Comparison of ENCODE assay signal across 8 cellular contexts in genomic region chr1:116375884-116376733, GRCh38. TPM values are rescaled to one million over a fixed set of nuclear protein-coding genes. Genes with fewer than 3 reads are reported as not detected.
DNase-seq lines count a peak whose midpoint lies in the region; TF ChIP-seq lines count a peak whose summit lies in the region.

No MANE protein-coding gene starts in this region.

- peaks cover 71% of the 10 kb centered on the region for H3K4me1 ChIP-seq in HUES6 (ENCODE audit: control insufficient read depth, insufficient read depth, low read length)
- H3K4me1 ChIP-seq in muscle layer of duodenum (ENCODE audit: control insufficient read depth in 1 of 2, insufficient read depth in 2 of 2, low read length in 2 of 2): peaks cover 30 to 32% of the 10 kb centered on the region in 2 donors

- peak overlapping the region; percentile 98 for H3K4me3 Mint-ChIP-seq in activated CD4-positive, alpha-beta T cell treated with anti-CD3 and anti-CD28 coated beads, Interleukin-2, amount 10 ng/mL, durations not matched to agents 7 days and 5 days

- no peaks in the 10 kb centered on the region for H3K36me3 ChIP-seq in BJ (ENCODE audit: control insufficient read depth, insufficient read depth, low read length)
- no peaks in the 10 kb centered on the region for H3K36me3 ChIP-seq in HUES6 (ENCODE audit: control insufficient read depth, insufficient read depth, low read length)
- H3K36me3 ChIP-seq in muscle layer of duodenum (ENCODE audit: control insufficient read depth in 1 of 2, insufficient read depth in 2 of 2, low read length in 2 of 2): peaks cover 0 to 13% of the 10 kb centered on the region in 2 donors

- POLR2A ChIA-PET in BJ (lab: Charles Lee): interaction anchor here (0.6 kb wide), 1 partner anchor 10 kb away, joined by 5 read pairs; no protein-coding TSS in a partner anchor
- POLR2A ChIA-PET in activated CD4-positive, alpha-beta T cell treated with anti-CD3 and anti-CD28 coated beads, Interleukin-2, amount 10 ng/mL, durations not matched to agents 7 days and 5 days (lab: Charles Lee): no interaction called here

- H3K9me3 ChIP-seq in HUES6 (ENCODE audit: control insufficient read depth, insufficient read depth, low read depth, low read length) (no peaks in the 10 kb centered on the region), muscle layer of duodenum (ENCODE audit: control insufficient read depth in 1 of 2, low read length in 2 of 2) (no peaks in the 10 kb centered on the region)

- H3K4me3 ChIP-seq in BJ (ENCODE audit: low read depth, low read length): no peak overlapping the region
- peak overlapping the region; percentile 96; the same call in 1 of the 2 replicates for H3K4me3 ChIP-seq in HUES6 (ENCODE audit: low read depth, low read length)
- peak overlapping the region; percentile 92 for H3K4me3 ChIP-seq in epithelial cell of proximal tubule (ENCODE audit: low read depth, low read length)
- H3K4me3 ChIP-seq in muscle layer of duodenum (ENCODE audit: low read depth in 1 of 2, low read length in 2 of 2): peak overlapping the region; percentile 80 to 89

- H3K27me3 ChIP-seq in BJ (ENCODE audit: control insufficient read depth, insufficient read depth, low read length) (no peaks in the 10 kb centered on the region), HUES6 (ENCODE audit: control insufficient read depth, insufficient read depth, low read length) (peaks cover 11% of the 10 kb centered on the region), muscle layer of duodenum (ENCODE audit: low read depth, low read length) (no peaks in the 10 kb centered on the region)

- no peak overlapping the region for H3K9ac ChIP-seq in HUES6 (ENCODE audit: low read length)

- no peaks in the 10 kb centered on the region for H3K9me3 Mint-ChIP-seq in activated CD4-positive, alpha-beta T cell treated with anti-CD3 and anti-CD28 coated beads, Interleukin-2, amount 10 ng/mL, durations not matched to agents 7 days and 5 days

- CTCF ChIA-PET in BJ (lab: Yijun Ruan, JAX): interaction anchor here (0.6 to 3.0 kb wide), 6 partner anchors 12 to 1595 kb away, joined by 3 to 12 read pairs (median 3); no protein-coding TSS in a partner anchor
- CTCF ChIA-PET in activated CD4-positive, alpha-beta T cell treated with anti-CD3 and anti-CD28 coated beads, Interleukin-2, amount 10 ng/mL, durations not matched to agents 7 days and 5 days (lab: Charles Lee): interaction anchor here (0.9 to 2.2 kb wide), 7 partner anchors 8 to 208 kb away, joined by 3 to 5 read pairs (median 4); no protein-coding TSS in a partner anchor

- peak overlapping the region; percentile 92 for H3K27ac Mint-ChIP-seq in activated CD4-positive, alpha-beta T cell treated with anti-CD3 and anti-CD28 coated beads, Interleukin-2, amount 10 ng/mL, durations not matched to agents 7 days and 5 days

- H3K27me3 Mint-ChIP-seq in activated CD4-positive, alpha-beta T cell treated with anti-CD3 and anti-CD28 coated beads, Interleukin-2, amount 10 ng/mL, durations not matched to agents 7 days and 5 days: peaks cover 5% of the 10 kb centered on the region

- DNase-seq in BJ (ENCODE audit: low read depth): peak; percentile 36
- peak; percentile 42 for DNase-seq in activated CD4-positive, alpha-beta T cell treated with anti-CD3 and anti-CD28 coated beads, Interleukin-2, amount 10 ng/mL, durations not matched to agents 7 days and 5 days
- peak; percentile 79 for DNase-seq in epithelial cell of proximal tubule (ENCODE audit: low read depth)
- peak in 28 of 49 donors; percentile 7 to 62 (median 28) for DNase-seq in substantia nigra (lab: John Stamatoyannopoulos, UW)
- no peak for DNase-seq in NOMO-1 treated with dmso at 0.1 percent for 144 hours (lab: John Stamatoyannopoulos, UW; ENCODE audit: unreplicated experiment)
- DNase-seq in NCI-H2107 treated with DMSO at 0.1 percent for 48 hours (lab: John Stamatoyannopoulos, UW; ENCODE audit: unreplicated experiment): no peak

- TF ChIP-seq CTCF in BJ (IDR thresholded peaks at IDR 0.05; ENCODE audit: insufficient read depth, low read depth, low read length) (no peak), epithelial cell of proximal tubule (conservative IDR thresholded peaks at IDR 0.05; ENCODE audit: low read depth, low read length) (no peak)

- H3K27ac ChIP-seq in HUES6 (ENCODE audit: low read depth, low read length) (no peak overlapping the region; the same call in 1 of the 2 replicates), muscle layer of duodenum (ENCODE audit: low read length) (peak overlapping the region; percentile 97), substantia nigra (ENCODE audit: low read depth, low read length, poor library complexity, severe bottlenecking) (peak overlapping the region; percentile 77)

- peaks cover 17% of the 10 kb centered on the region for H3K36me3 Mint-ChIP-seq in activated CD4-positive, alpha-beta T cell treated with anti-CD3 and anti-CD28 coated beads, Interleukin-2, amount 10 ng/mL, durations not matched to agents 7 days and 5 days (ENCODE audit: low read depth)

- peaks cover 63% of the 10 kb centered on the region for H3K4me1 Mint-ChIP-seq in activated CD4-positive, alpha-beta T cell treated with anti-CD3 and anti-CD28 coated beads, Interleukin-2, amount 10 ng/mL, durations not matched to agents 7 days and 5 days

RNA-seq across cellular contexts. Expression of gene ATP1A1, which starts 3.1 kb away (rescaled TPM):
- 312 and 392 TPM in 2 replicates for polyA plus RNA-seq in BJ (2011; rRNA removed)
- polyA minus RNA-seq in BJ (2011; rRNA and poly(A)+ RNA removed): 195 and 252 TPM in 2 replicates
- 100 to 1,000 TPM; 260 to 274 TPM for total RNA-seq in activated CD4-positive, alpha-beta T cell treated with anti-CD3 and anti-CD28 coated beads, Interleukin-2, amount 10 ng/mL, durations not matched to agents 7 days and 5 days
- total RNA-seq in epithelial cell of proximal tubule: 218 and 261 TPM in 2 replicates

Comparison
In these comparisons a context has a peak if more than half of its experiments do, and no peak if none do; other contexts are left out.
1. DNase-seq: peak in BJ (single experiment), activated CD4-positive, alpha-beta T cell treated with anti-CD3 and anti-CD28 coated beads, Interleukin-2, amount 10 ng/mL, durations not matched to agents 7 days and 5 days (single experiment), epithelial cell of proximal tubule (single experiment) and substantia nigra (28 of 49); none in NOMO-1 treated with dmso at 0.1 percent for 144 hours (single experiment) and NCI-H2107 treated with DMSO at 0.1 percent for 48 hours (single experiment).